18 cellular contexts compared by ENCODE assay signal in genomic region chr4:141899103-141899502, GRCh38.
DNase-seq lines count a peak whose midpoint lies in the region; TF ChIP-seq lines count a peak whose summit lies in the region.
"Had no signal": no experiment of that assay in that cellular context is flagged by ENCODE, and none has a peak within 500 bp of the region (broad histone marks: within the 10 kb centered on the region; RNA-seq: fewer than 3 reads in every experiment).

No MANE protein-coding gene starts in this region.

- H3K23ac ChIP-seq in mesendoderm (ENCODE audit: low read length): no peak overlapping the region

- H3K4me2 ChIP-seq in mesendoderm (ENCODE audit: low read length): no peak overlapping the region

- no CpG with 5 or more reads among the region's 1 CpG for WGBS in mesendoderm (ENCODE audit: extremely low coverage, insufficient coverage, low lambda C conversion rate)

- no peak overlapping the region for H3K27ac ChIP-seq in mesendoderm (ENCODE audit: low read depth, low read length)
- H3K27ac ChIP-seq: RWPE1 had no signal

- no peaks in the 10 kb centered on the region for H3K36me3 ChIP-seq in mesendoderm (ENCODE audit: control insufficient read depth, insufficient read depth, low read length)

- no peak overlapping the region for H3K18ac ChIP-seq in mesendoderm (ENCODE audit: low read length)

- peak overlapping the region; percentile 65 for H3K27ac Mint-ChIP-seq in HFFc6

- H3K4me1 Mint-ChIP-seq in HFFc6 (ENCODE audit: low read depth): peaks cover 46% of the 10 kb centered on the region

- no peaks in the 10 kb centered on the region for H3K9me3 Mint-ChIP-seq in HFFc6

- H3K9ac ChIP-seq in mesendoderm (ENCODE audit: low read length): no peak overlapping the region

- no peak overlapping the region for H2AK5ac ChIP-seq in mesendoderm (ENCODE audit: low read length)

- H4K8ac ChIP-seq in mesendoderm (ENCODE audit: low read depth, low read length): no peak overlapping the region

- no peak overlapping the region for H3K4me3 Mint-ChIP-seq in HFFc6

- H3K27me3 Mint-ChIP-seq in HFFc6 (ENCODE audit: insufficient read depth): no peaks in the 10 kb centered on the region

- H2BK5ac ChIP-seq in mesendoderm (ENCODE audit: low read length): no peak overlapping the region

- H2BK15ac ChIP-seq in mesendoderm (replicated peaks; ENCODE audit: low read depth): peak overlapping the region; percentile 88

- peaks cover 4% of the 10 kb centered on the region for H3K4me1 ChIP-seq in mesendoderm (ENCODE audit: control insufficient read depth, low read depth, low read length)

- no peak overlapping the region for H3K4ac ChIP-seq in mesendoderm (ENCODE audit: low read depth, low read length)

- no peaks in the 10 kb centered on the region for H3K27me3 ChIP-seq in mesendoderm (ENCODE audit: insufficient read depth, low read length, poor library complexity)

- H3K79me2 ChIP-seq in mesendoderm (ENCODE audit: control insufficient read depth, insufficient read depth, low read length): no peaks in the 10 kb centered on the region

- peaks cover 9% of the 10 kb centered on the region; the same call in 1 of the 2 replicates for H3K36me3 Mint-ChIP-seq in HFFc6 (ENCODE audit: low read depth)

- no peaks in the 10 kb centered on the region for H3K79me1 ChIP-seq in mesendoderm (ENCODE audit: low read length)

- no peak overlapping the region for H4K5ac ChIP-seq in mesendoderm (ENCODE audit: low read length)

- H3K56ac ChIP-seq in mesendoderm (ENCODE audit: low read length): no peak overlapping the region

- DNase-seq in EL: peak; percentile 12
- no peak for DNase-seq in HFFc6
- DNase-seq in NCI-H69 (lab: John Stamatoyannopoulos, UW): peak; percentile 43
- DNase-seq in mesendoderm: peak; percentile 21
- no peak for DNase-seq in RKO (ENCODE audit: low spot score)
- no peak for DNase-seq in HuH-7.5 (ENCODE audit: low spot score)
- DNase-seq in COLO829 (ENCODE audit: low spot score): no peak
- DNase-seq: C1 segment of cervical spinal cord, DMS79 treated with DMSO at 0.1 percent for 48 hours, NCI-H1436 treated with DMSO at 0.1 percent for 48 hours, NCI-H2029, NCI-H2171 treated with DMSO at 0.1 percent for 48 hours, NCI-H748 treated with DMSO at 0.1 percent for 48 hours, SIG-M5, T-helper 1 cell, T-helper 9 cell had no signal

- no peak for TF ChIP-seq CTCF in HFFc6 (IDR thresholded peaks at IDR 0.05)

- H2BK120ac ChIP-seq in mesendoderm (ENCODE audit: low read depth, low read length): no peak overlapping the region

- no peak overlapping the region for H3K4me3 ChIP-seq in mesendoderm (ENCODE audit: low read length)
- H3K4me3 ChIP-seq: K562 had no signal

Comparison
In these comparisons a context has a peak if more than half of its experiments do, and no peak if none do; other contexts are left out.
1. DNase-seq: peak in EL (single experiment), NCI-H69 (single experiment) and mesendoderm (single experiment); none in HFFc6 (single experiment), RKO (single experiment), HuH-7.5 (single experiment) and COLO829 (single experiment).